ENCODE assay signal across 9 cellular contexts in genomic region chr4:48271048-48271452, GRCh38.
DNase-seq lines count a peak whose midpoint lies in the region; ATAC-seq lines count a peak whose summit lies in the region.
"Had no signal": no experiment of that assay in that cellular context is flagged by ENCODE, and none has a peak within 500 bp of the region (broad histone marks: within the 10 kb centered on the region; RNA-seq: fewer than 3 reads in every experiment).

No MANE protein-coding gene starts in this region.

- peak overlapping the region; percentile 86 for H3K4me3 Mint-ChIP-seq in activated naive CD8-positive, alpha-beta T cell treated with anti-CD3 and anti-CD28 coated beads, Interleukin-2, amount 50 U/mL, for 24 hours

- peak; percentile 27 for ATAC-seq in GM18508 (IDR thresholded peaks at IDR 0.05; ENCODE audit: insufficient read depth, unreplicated experiment)
- ATAC-seq in HG03095 (IDR thresholded peaks at IDR 0.05; ENCODE audit: unreplicated experiment): peak; percentile 24
- ATAC-seq in activated naive CD8-positive, alpha-beta T cell treated with anti-CD3 and anti-CD28 coated beads, Interleukin-2, amount 50 U/mL, for 24 hours: no peak
- no peak for ATAC-seq in GM19023 (IDR thresholded peaks at IDR 0.05; ENCODE audit: unreplicated experiment)
- ATAC-seq in GM21737 (IDR thresholded peaks at IDR 0.05; ENCODE audit: unreplicated experiment): no peak
- no peak for ATAC-seq in HG03159 (IDR thresholded peaks at IDR 0.05; ENCODE audit: unreplicated experiment)

- H3K9me3 ChIP-seq in BLaER1: peaks cover 9% of the 10 kb centered on the region; the same call in 1 of the 2 replicates

- no peaks in the 10 kb centered on the region for H4K20me1 ChIP-seq in BLaER1

- H3K4me2 ChIP-seq in BLaER1: peak overlapping the region; percentile 91

- peak overlapping the region; percentile 69 for H3K27ac ChIP-seq in BLaER1

- H3K4me1 ChIP-seq in BLaER1: peaks cover 48% of the 10 kb centered on the region

- peak overlapping the region; percentile 86 for H3K9ac ChIP-seq in BLaER1

- DNase-seq in activated naive CD8-positive, alpha-beta T cell treated with anti-CD3 and anti-CD28 coated beads, Interleukin-2, amount 50 U/mL, for 24 hours: no peak
- no peak for DNase-seq in GM19238 (ENCODE audit: insufficient read length, low spot score)
- DNase-seq: NCI-H146 had no signal

- H3K4me1 Mint-ChIP-seq in activated naive CD8-positive, alpha-beta T cell treated with anti-CD3 and anti-CD28 coated beads, Interleukin-2, amount 50 U/mL, for 24 hours: peaks cover 21% of the 10 kb centered on the region

- H3K36me3 ChIP-seq in BLaER1: peaks cover 12% of the 10 kb centered on the region; the same call in 1 of the 2 replicates

- no peaks in the 10 kb centered on the region for H3K9me3 Mint-ChIP-seq in activated naive CD8-positive, alpha-beta T cell treated with anti-CD3 and anti-CD28 coated beads, Interleukin-2, amount 50 U/mL, for 24 hours

- H3K27ac Mint-ChIP-seq in activated naive CD8-positive, alpha-beta T cell treated with anti-CD3 and anti-CD28 coated beads, Interleukin-2, amount 50 U/mL, for 24 hours: no peak overlapping the region

- H3K4me3 ChIP-seq in BLaER1: peak overlapping the region; percentile 95

- no peaks in the 10 kb centered on the region for H3K27me3 Mint-ChIP-seq in activated naive CD8-positive, alpha-beta T cell treated with anti-CD3 and anti-CD28 coated beads, Interleukin-2, amount 50 U/mL, for 24 hours

- peaks cover 2% of the 10 kb centered on the region for H3K36me3 Mint-ChIP-seq in activated naive CD8-positive, alpha-beta T cell treated with anti-CD3 and anti-CD28 coated beads, Interleukin-2, amount 50 U/mL, for 24 hours (ENCODE audit: low read depth)

- H3K27me3 ChIP-seq in BLaER1: no peaks in the 10 kb centered on the region

Comparison
In these comparisons a context has a peak if more than half of its experiments do, and no peak if none do; other contexts are left out.
1. ATAC-seq: peak in GM18508 (single experiment) and HG03095 (single experiment); none in activated naive CD8-positive, alpha-beta T cell treated with anti-CD3 and anti-CD28 coated beads, Interleukin-2, amount 50 U/mL, for 24 hours (single experiment), GM19023 (single experiment), GM21737 (single experiment) and HG03159 (single experiment).